In genomic region chr4:119337010-119337409, GRCh38 we compare ENCODE assay signal across 16 cellular contexts. TPM values are rescaled to one million over a fixed set of nuclear protein-coding genes. Genes with fewer than 3 reads are reported as not detected.
DNase-seq lines count a peak whose midpoint lies in the region; ATAC-seq and TF ChIP-seq lines count a peak whose summit lies in the region.
"Had no signal": no experiment of that assay in that cellular context is flagged by ENCODE, and none has a peak within 500 bp of the region (broad histone marks: within the 10 kb centered on the region; RNA-seq: fewer than 3 reads in every experiment).

No MANE protein-coding gene starts in this region.

- no peak for TF ChIP-seq POLR2A in NB4 (IDR thresholded peaks at IDR 0.05; ENCODE audit: extremely low read depth, insufficient read length)

- H3K27ac ChIP-seq in epithelial cell of prostate (peak overlapping the region; percentile 65), lung (ENCODE audit: low read depth in 1 of 2, low read length in 1 of 2) (no peak overlapping the region)

- no peaks in the 10 kb centered on the region for H3K9me3 ChIP-seq in lung (ENCODE audit: control insufficient read depth in 2 of 2, insufficient read depth in 1 of 2, low read length in 1 of 2)

- H3K4me3 Mint-ChIP-seq in CD14-positive monocyte (peak overlapping the region in 1 of 2 donors; percentile 58), HFFc6 (no peak overlapping the region)
- no peak overlapping the region for H3K4me3 Mint-ChIP-seq in activated T-cell treated with anti-CD3 and anti-CD28 coated beads, Interleukin-2, amount 50 U/mL, for 72 hours
- H3K4me3 Mint-ChIP-seq: activated CD8-positive, alpha-beta T cell treated with anti-CD3 and anti-CD28 coated beads for 36 hours; activated naive CD4-positive, alpha-beta T cell treated with anti-CD3 and anti-CD28 coated beads, Interleukin-2, amount 50 U/mL, for 24 hours; stimulated activated naive CD8-positive, alpha-beta T cell treated with anti-CD3 and anti-CD28 coated beads, Interleukin-15, amount 100 ng/mL, for 72 hours had no signal

- H3K4me3 ChIP-seq in NB4 (ENCODE audit: low read depth, low read length) (no peak overlapping the region), lung (no peak overlapping the region)

- H3K4me1 Mint-ChIP-seq in CD14-positive monocyte (peaks cover 16% of the 10 kb centered on the region), HFFc6 (ENCODE audit: low read depth) (peaks cover 8% of the 10 kb centered on the region)
- H3K4me1 Mint-ChIP-seq in activated T-cell treated with anti-CD3 and anti-CD28 coated beads, Interleukin-2, amount 50 U/mL, for 72 hours (ENCODE audit: low read depth) = no peaks in the 10 kb centered on the region
- H3K4me1 Mint-ChIP-seq: activated naive CD4-positive, alpha-beta T cell treated with anti-CD3 and anti-CD28 coated beads, Interleukin-2, amount 50 U/mL, for 24 hours; stimulated activated naive CD8-positive, alpha-beta T cell treated with anti-CD3 and anti-CD28 coated beads, Interleukin-15, amount 100 ng/mL, for 72 hours had no signal

- H3K27me3 ChIP-seq in lung (ENCODE audit: control insufficient read depth, insufficient read depth) = no peaks in the 10 kb centered on the region

- peaks cover 0 to 2% of the 10 kb centered on the region in 2 donors for H3K36me3 Mint-ChIP-seq in CD14-positive monocyte
- H3K36me3 Mint-ChIP-seq in activated T-cell treated with anti-CD3 and anti-CD28 coated beads, Interleukin-2, amount 50 U/mL, for 72 hours (ENCODE audit: insufficient read depth in 2 of 2) = no peaks in the 10 kb centered on the region
- no peaks in the 10 kb centered on the region for H3K36me3 Mint-ChIP-seq in HFFc6 (ENCODE audit: low read depth)
- H3K36me3 Mint-ChIP-seq: activated naive CD4-positive, alpha-beta T cell treated with anti-CD3 and anti-CD28 coated beads, Interleukin-2, amount 50 U/mL, for 24 hours had no signal

- intact Hi-C loops in CD14-positive monocyte (cut with micrococcal nuclease) = no loop called here

- peaks cover 0 to 2% of the 10 kb centered on the region in 2 donors for H3K4me1 ChIP-seq in lung (ENCODE audit: control insufficient read depth in 2 of 2, insufficient read depth in 2 of 2, low read length in 2 of 2)

- 11 to 13% methylated on average over 1 of the region's 1 CpG for WGBS in lung, 2 donors

- H3K27me3 Mint-ChIP-seq in CD14-positive monocyte (ENCODE audit: low read depth in 3 of 3) (peaks cover 0 to 4% (median 2%) of the 10 kb centered on the region in 3 donors), HFFc6 (ENCODE audit: insufficient read depth) (peaks cover 2% of the 10 kb centered on the region)
- H3K27me3 Mint-ChIP-seq in activated T-cell treated with anti-CD3 and anti-CD28 coated beads, Interleukin-2, amount 50 U/mL, for 72 hours (ENCODE audit: low read depth) = no peaks in the 10 kb centered on the region
- H3K27me3 Mint-ChIP-seq: activated naive CD4-positive, alpha-beta T cell treated with anti-CD3 and anti-CD28 coated beads, Interleukin-2, amount 50 U/mL, for 24 hours; stimulated activated naive CD8-positive, alpha-beta T cell treated with anti-CD3 and anti-CD28 coated beads, Interleukin-15, amount 100 ng/mL, for 72 hours had no signal

- H3K9me3 Mint-ChIP-seq in CD14-positive monocyte (peaks cover 0 to 2% (median 0%) of the 10 kb centered on the region in 7 donors), HFFc6 (no peaks in the 10 kb centered on the region)
- H3K9me3 Mint-ChIP-seq in activated T-cell treated with anti-CD3 and anti-CD28 coated beads, Interleukin-2, amount 50 U/mL, for 72 hours = no peaks in the 10 kb centered on the region
- H3K9me3 Mint-ChIP-seq: activated CD8-positive, alpha-beta T cell treated with anti-CD3 and anti-CD28 coated beads for 36 hours; activated naive CD4-positive, alpha-beta T cell treated with anti-CD3 and anti-CD28 coated beads, Interleukin-2, amount 50 U/mL, for 24 hours; stimulated activated naive CD8-positive, alpha-beta T cell treated with anti-CD3 and anti-CD28 coated beads, Interleukin-15, amount 100 ng/mL, for 72 hours had no signal

- ATAC-seq in lung (ENCODE audit: insufficient read depth, low FRiP score) = peak; percentile 89
- no peak for ATAC-seq in activated T-cell treated with anti-CD3 and anti-CD28 coated beads, Interleukin-2, amount 50 U/mL, for 72 hours (replicated peaks in 1 of 2)
- ATAC-seq: activated CD8-positive, alpha-beta T cell treated with anti-CD3 and anti-CD28 coated beads for 36 hours; stimulated activated naive CD8-positive, alpha-beta T cell treated with anti-CD3 and anti-CD28 coated beads, Interleukin-15, amount 100 ng/mL, for 72 hours had no signal

- H3K27ac Mint-ChIP-seq in CD14-positive monocyte (peak overlapping the region in 6 of 7 donors; percentile 30 to 82 (median 70)), HFFc6 (no peak overlapping the region)
- H3K27ac Mint-ChIP-seq in activated T-cell treated with anti-CD3 and anti-CD28 coated beads, Interleukin-2, amount 50 U/mL, for 72 hours = no peak overlapping the region
- H3K27ac Mint-ChIP-seq: activated CD8-positive, alpha-beta T cell treated with anti-CD3 and anti-CD28 coated beads for 36 hours; activated naive CD4-positive, alpha-beta T cell treated with anti-CD3 and anti-CD28 coated beads, Interleukin-2, amount 50 U/mL, for 24 hours had no signal

- H3K36me3 ChIP-seq in lung (ENCODE audit: control insufficient read depth in 2 of 2, insufficient read depth in 2 of 2, low read length in 2 of 2) = no peaks in the 10 kb centered on the region

- TF ChIP-seq CTCF in CD14-positive monocyte (IDR thresholded peaks at IDR 0.05) = no peak
- no peak for TF ChIP-seq CTCF in NB4 (IDR thresholded peaks at IDR 0.05; ENCODE audit: low read depth, low read length)
- TF ChIP-seq CTCF in lung (IDR thresholded peaks at IDR 0.05; ENCODE audit: control extremely low read depth, extremely low read depth) = no peak
- TF ChIP-seq CTCF in HFFc6 (IDR thresholded peaks at IDR 0.05) = no peak

- DNase-seq in CD14-positive monocyte (ENCODE audit: low spot score) (no peak), NB4 (ENCODE audit: low read depth) (peak; percentile 18), epithelial cell of prostate (ENCODE audit: low read depth, low spot score) (no peak), lung (ENCODE audit: low spot score) (no peak), NCI-H2227 (lab: John Stamatoyannopoulos, UW; ENCODE audit: unreplicated experiment) (no peak), HFFc6 (no peak), iPS-NIHi7 (ENCODE audit: extremely low spot score) (no peak)
- DNase-seq in activated T-cell treated with anti-CD3 and anti-CD28 coated beads, Interleukin-2, amount 50 U/mL, for 72 hours = no peak
- DNase-seq: activated CD8-positive, alpha-beta T cell treated with anti-CD3 and anti-CD28 coated beads for 36 hours; NCI-H1694 treated with DMSO at 0.1 percent for 48 hours; NCI-H774; stimulated activated CD4-positive, alpha-beta T cell treated with anti-CD3 and anti-CD28 coated beads, Interleukin-4, amount 100 ng/mL, for 4 hours; stimulated activated naive CD8-positive, alpha-beta T cell treated with anti-CD3 and anti-CD28 coated beads, Interleukin-15, amount 100 ng/mL, for 72 hours had no signal

RNA-seq across cellular contexts. Expression of gene FABP2, which starts 15.1 kb away (rescaled TPM):
- polyA plus RNA-seq in CD14-positive monocyte (not detected), lung (not detected)
- total RNA-seq in lung = not detected
- total RNA-seq in activated T-cell treated with anti-CD3 and anti-CD28 coated beads, Interleukin-2, amount 50 U/mL, for 72 hours = not detected
- total RNA-seq in HFFc6 (2021; fragmentation: NEBNext Ultra II Directional; extraction: Animal tissue kit (Norgen Biotek cat#: 25700)) = not detected
- total RNA-seq: activated CD8-positive, alpha-beta T cell treated with anti-CD3 and anti-CD28 coated beads for 36 hours; cerebellum; posterior vena cava had no signal

Comparison
In these comparisons a context has a peak if more than half of its experiments do, and no peak if none do; other contexts are left out.
1. H3K27ac Mint-ChIP-seq: peak in CD14-positive monocyte (6 of 7); none in activated T-cell treated with anti-CD3 and anti-CD28 coated beads, Interleukin-2, amount 50 U/mL, for 72 hours (single experiment) and HFFc6 (single experiment).